In the genomic region with DNA sequence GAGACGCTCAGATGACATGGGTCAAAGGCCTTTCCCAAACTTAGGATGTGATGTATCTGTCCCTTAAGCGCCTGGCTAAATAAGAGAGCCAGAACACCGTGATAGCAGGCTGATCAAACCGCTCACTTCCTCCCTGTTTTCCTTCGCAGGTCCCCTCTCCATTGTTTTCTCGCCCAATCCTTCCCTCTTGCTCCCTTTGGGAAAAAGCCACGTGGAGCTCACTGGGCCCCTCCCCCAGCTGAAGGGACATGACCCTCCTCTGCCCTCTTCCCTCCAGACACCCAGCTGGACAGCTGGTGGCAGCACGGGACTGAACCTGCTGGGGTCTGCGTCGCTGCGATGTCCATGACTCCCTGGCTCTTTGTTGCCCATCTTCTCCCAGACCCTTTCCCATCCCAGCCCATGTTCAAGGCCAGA, we compare ENCODE assay signal across 13 cellular contexts.
DNase-seq lines count a peak whose midpoint lies in the region; ATAC-seq and TF ChIP-seq lines count a peak whose summit lies in the region.
"Had no signal": no experiment of that assay in that cellular context is flagged by ENCODE, and none has a peak within 500 bp of the region (broad histone marks: within the 10 kb centered on the region; RNA-seq: fewer than 3 reads in every experiment).

No MANE protein-coding gene starts in this region.

- 50 to 64% (median 61%) methylated on average over 11 of the region's 11 CpGs for WGBS in adrenal gland, 4 donors

- peaks cover 14% of the 10 kb centered on the region for H3K36me3 ChIP-seq in BE2C
- peaks cover 0 to 40% of the 10 kb centered on the region in 2 donors for H3K36me3 ChIP-seq in adrenal gland (replicated peaks in 1 of 2)

- ATAC-seq in GM18867 (IDR thresholded peaks at IDR 0.05; ENCODE audit: unreplicated experiment): no peak
- ATAC-seq in HG02938 (IDR thresholded peaks at IDR 0.05; ENCODE audit: unreplicated experiment): no peak
- ATAC-seq: stimulated activated effector memory CD8-positive, alpha-beta T cell treated with anti-CD3 and anti-CD28 coated beads, Interleukin-12 subunit alpha, Interleukin-12 subunit beta, amount 100 ng/mL, for 72 hours had no signal

- H3K27me3 ChIP-seq in BE2C (no peaks in the 10 kb centered on the region), adrenal gland (no peaks in the 10 kb centered on the region)

- TF ChIP-seq CTCF in BE2C (IDR thresholded peaks at IDR 0.05; ENCODE audit: low read depth, low read length) (0 out of 2 replicates have a peak, but pooled peaks have one; percentile 3), adrenal gland (IDR thresholded peaks at IDR 0.05) (no peak)

- no peaks in the 10 kb centered on the region for H3K9me3 ChIP-seq in BE2C
- H3K9me3 ChIP-seq in adrenal gland (replicated peaks in 1 of 3): no peaks in the 10 kb centered on the region

- peak overlapping the region in 2 of 5 donors; percentile 10 to 32 for H3K27ac ChIP-seq in adrenal gland
- H3K27ac ChIP-seq: VCaP had no signal

- no peak for TF ChIP-seq POLR2A in adrenal gland (IDR thresholded peaks at IDR 0.05)

- DNase-seq in BE2C (peak; percentile 40), adrenal gland (peak in 5 of 7 donors; percentile 18 to 53 (median 24)), islet precursor cell (peak; percentile 54), retina (peak; percentile 63), NOMO-1 (lab: John Stamatoyannopoulos, UW; ENCODE audit: unreplicated experiment in 2 of 2) (no peak), NCI-H2029 (lab: John Stamatoyannopoulos, UW) (no peak)
- DNase-seq: activated naive CD4-positive, alpha-beta T cell treated with anti-CD3 and anti-CD28 coated beads, Interleukin-2, amount 50 U/mL, for 16 hours; naive B cell; NCI-H1105 treated with DMSO at 0.1 percent for 48 hours had no signal

- H3K4me3 ChIP-seq in BE2C (ENCODE audit: low read depth, low read length): no peak overlapping the region
- no peak overlapping the region for H3K4me3 ChIP-seq in adrenal gland

- intact Hi-C loops in adrenal gland (cut with DNase I): no loop called here

- H3K4me1 ChIP-seq in BE2C (peaks cover 18% of the 10 kb centered on the region), adrenal gland (replicated peaks in 1 of 2) (peaks cover 0 to 8% of the 10 kb centered on the region in 2 donors)

Comparison
In these comparisons a context has a peak if more than half of its experiments do, and no peak if none do; other contexts are left out.
1. DNase-seq: peak in BE2C (single experiment), adrenal gland (5 of 7), islet precursor cell (single experiment) and retina (single experiment); none in NOMO-1 (0 of 2) and NCI-H2029 (single experiment).